ENCODE assay signal across 22 cellular contexts in genomic region chr9:88812938-88813670, GRCh38.
DNase-seq lines count a peak whose midpoint lies in the region; TF ChIP-seq lines count a peak whose summit lies in the region.
"Had no signal": no experiment of that assay in that cellular context is flagged by ENCODE, and none has a peak within 500 bp of the region (broad histone marks: within the 10 kb centered on the region; RNA-seq: fewer than 3 reads in every experiment).

No MANE protein-coding gene starts in this region.

- H2BK5ac ChIP-seq in mesenchymal stem cell (ENCODE audit: low read depth, low read length, poor library complexity, severe bottlenecking) = no peak overlapping the region

- H3K4me1 ChIP-seq in left ventricle myocardium inferior (peaks cover 42% of the 10 kb centered on the region), mesenchymal stem cell (ENCODE audit: control insufficient read depth, insufficient read depth, low read depth, low read length) (peaks cover 17% of the 10 kb centered on the region), esophagus squamous epithelium (peaks cover 0 to 8% (median 0%) of the 10 kb centered on the region in 3 donors)
- H3K4me1 ChIP-seq: Caco-2, Peyer's patch, SJCRH30 had no signal

- no peak overlapping the region for H3K23ac ChIP-seq in mesenchymal stem cell (ENCODE audit: low read length in 2 of 2)

- TF ChIP-seq CTCF in left ventricle myocardium inferior (IDR thresholded peaks at IDR 0.05; ENCODE audit: borderline replicate concordance) (no peak), coronary artery (IDR thresholded peaks at IDR 0.05) (no peak), MCF 10A (IDR thresholded peaks at IDR 0.05; ENCODE audit: unreplicated experiment) (no peak), esophagus squamous epithelium (IDR thresholded peaks at IDR 0.05) (no peak)

- H3K9me3 Mint-ChIP-seq in MCF 10A (ENCODE audit: unreplicated experiment) = no peaks in the 10 kb centered on the region

- H3K9me3 ChIP-seq in left ventricle myocardium inferior (replicated peaks) = no peaks in the 10 kb centered on the region
- no peaks in the 10 kb centered on the region for H3K9me3 ChIP-seq in mesenchymal stem cell (ENCODE audit: control insufficient read depth, low read length)
- H3K9me3 ChIP-seq in esophagus squamous epithelium = no peaks in the 10 kb centered on the region
- H3K9me3 ChIP-seq: Caco-2, Peyer's patch, SJCRH30 had no signal

- CTCF ChIA-PET in MCF 10A (lab: Yijun Ruan, JAX) = no interaction called here

- POLR2A ChIA-PET in MCF 10A (lab: Yijun Ruan, JAX) = no interaction called here

- H3K4me1 Mint-ChIP-seq in MCF 10A (ENCODE audit: insufficient read depth, unreplicated experiment) = peaks cover 9% of the 10 kb centered on the region
- H3K4me1 Mint-ChIP-seq: CD4-positive, alpha-beta memory T cell had no signal

- peak overlapping the region; percentile 41 to 89 for H2BK12ac ChIP-seq in mesenchymal stem cell (ENCODE audit: low read length in 2 of 2)

- H3K4me2 ChIP-seq in mesenchymal stem cell (ENCODE audit: low read length, poor library complexity, severe bottlenecking) = no peak overlapping the region
- H3K4me2 ChIP-seq: BLaER1 treated with 17β-estradiol and CSF1 and Interleukin-3, amounts not matched to agents 10 nM and 100 nM had no signal

- peak overlapping the region; percentile 66 for H2BK15ac ChIP-seq in mesenchymal stem cell (ENCODE audit: low read depth, poor library complexity, severe bottlenecking)

- no TSS peak for BruUV-seq in MCF 10A (replicated peaks; lab: Mats Ljungman, UMichigan)

- 93% methylated on average over 11 of the region's 11 CpGs for WGBS in mesenchymal stem cell
- WGBS in esophagus squamous epithelium, 2 donors = 60 to 77% methylated on average over 2 to 3 of the region's 11 CpGs

- H4K8ac ChIP-seq in mesenchymal stem cell (ENCODE audit: low read length) = peak overlapping the region; percentile 3

- H3K27ac ChIP-seq in left ventricle myocardium inferior (replicated peaks) (peak overlapping the region; percentile 84), coronary artery (peak overlapping the region in 1 of 2 donors; percentile 47), mesenchymal stem cell (ENCODE audit: low read length, poor library complexity, severe bottlenecking) (no peak overlapping the region), esophagus squamous epithelium (no peak overlapping the region)
- H3K27ac ChIP-seq: BLaER1 treated with 17β-estradiol and CSF1 and Interleukin-3, amounts not matched to agents 10 nM and 100 nM; Peyer's patch; SJCRH30 had no signal

- no peak for DNase-seq in left ventricle myocardium inferior
- DNase-seq in cardiac septum (ENCODE audit: low spot score) = no peak
- DNase-seq in coronary artery (ENCODE audit: low spot score) = peak; percentile 64
- DNase-seq in mesenchymal stem cell = no peak
- DNase-seq in MCF 10A (ENCODE audit: unreplicated experiment) = no peak
- no peak for DNase-seq in esophagus squamous epithelium (lab: John Stamatoyannopoulos, UW)
- DNase-seq in SW480 (ENCODE audit: low spot score) = no peak
- DNase-seq in DMS153 treated with DMSO at 0.1 percent for 48 hours (lab: John Stamatoyannopoulos, UW; ENCODE audit: unreplicated experiment) = no peak
- DNase-seq: 8988T; Caco-2; CD4-positive, alpha-beta memory T cell; DMS 273 treated with DMSO at 0.1 percent for 48 hours; DND-41; MV-4-11; NCI-H1105 treated with DMSO at 0.1 percent for 48 hours; NCI-H2029 treated with DMSO at 0.1 percent for 48 hours; NCI-H345; NCI-H524; NCI-H82; Peyer's patch; SJCRH30 had no signal

- H2AK5ac ChIP-seq in mesenchymal stem cell (ENCODE audit: low read length, severe bottlenecking) = no peak overlapping the region

- intact Hi-C loops in left ventricle myocardium inferior (cut with micrococcal nuclease) (no loop called here), cardiac septum (cut with DNase I) (loop anchor here (5.0 to 10.0 kb wide), 2 partner anchors 59 to 142 kb away; no protein-coding TSS in a partner anchor), MCF 10A (cut with micrococcal nuclease) (no loop called here), esophagus squamous epithelium (cut with DNase I) (no loop called here)

- no peak overlapping the region for H3K27ac Mint-ChIP-seq in MCF 10A (ENCODE audit: low read depth, unreplicated experiment)
- H3K27ac Mint-ChIP-seq: CD4-positive, alpha-beta memory T cell had no signal

- peak overlapping the region; percentile 58 to 68 for H3K18ac ChIP-seq in mesenchymal stem cell (ENCODE audit: low read depth in 1 of 2, low read length in 2 of 2)

- H3K27me3 Mint-ChIP-seq in MCF 10A (ENCODE audit: insufficient read depth, unreplicated experiment) = no peaks in the 10 kb centered on the region

- H3K9ac ChIP-seq in mesenchymal stem cell (ENCODE audit: low read length) = no peak overlapping the region
- H3K9ac ChIP-seq: BLaER1 treated with 17β-estradiol and CSF1 and Interleukin-3, amounts not matched to agents 10 nM and 100 nM had no signal

- H3K27me3 ChIP-seq in left ventricle myocardium inferior (ENCODE audit: low read depth) (peaks cover 7% of the 10 kb centered on the region), mesenchymal stem cell (ENCODE audit: control insufficient read depth in 1 of 2, insufficient read depth in 1 of 2, low read length in 2 of 2) (no peaks in the 10 kb centered on the region), esophagus squamous epithelium (peaks cover 0 to 60% (median 0%) of the 10 kb centered on the region in 4 donors)
- H3K27me3 ChIP-seq: Peyer's patch, SJCRH30 had no signal

- H3K79me1 ChIP-seq in mesenchymal stem cell (replicated peaks; ENCODE audit: low read length, poor library complexity, severe bottlenecking) = no peaks in the 10 kb centered on the region

- peak overlapping the region; percentile 55 for H4K91ac ChIP-seq in mesenchymal stem cell (ENCODE audit: low read length)

- H3K36me3 Mint-ChIP-seq in MCF 10A (ENCODE audit: insufficient read depth, unreplicated experiment) = peaks cover 6% of the 10 kb centered on the region
- H3K36me3 Mint-ChIP-seq: CD4-positive, alpha-beta memory T cell had no signal

- no peak overlapping the region for H3K4me3 ChIP-seq in left ventricle myocardium inferior
- no peak overlapping the region for H3K4me3 ChIP-seq in coronary artery
- H3K4me3 ChIP-seq in mesenchymal stem cell (ENCODE audit: insufficient read depth in 1 of 2, low read depth in 1 of 2, low read length in 2 of 2) = no peak overlapping the region
- no peak overlapping the region for H3K4me3 ChIP-seq in esophagus squamous epithelium
- H3K4me3 ChIP-seq: BLaER1 treated with 17β-estradiol and CSF1 and Interleukin-3, amounts not matched to agents 10 nM and 100 nM; Peyer's patch; SJCRH30 had no signal

- no peak overlapping the region for H2AFZ ChIP-seq in mesenchymal stem cell (ENCODE audit: low read depth, low read length)

- H3K4ac ChIP-seq in mesenchymal stem cell (ENCODE audit: low read depth in 1 of 2, low read length in 2 of 2) = peak overlapping the region; percentile 5 to 26

- H3K14ac ChIP-seq in mesenchymal stem cell (ENCODE audit: low read length in 2 of 2) = peak overlapping the region in 1 of 2 experiments; percentile 35

- no peak for TF ChIP-seq POLR2A in esophagus squamous epithelium (IDR thresholded peaks at IDR 0.05)

- H2BK120ac ChIP-seq in mesenchymal stem cell (ENCODE audit: low read depth, low read length) = peak overlapping the region; percentile 44

- no peak overlapping the region for H3K4me3 Mint-ChIP-seq in MCF 10A (ENCODE audit: unreplicated experiment)
- H3K4me3 Mint-ChIP-seq: CD4-positive, alpha-beta memory T cell had no signal

- H3K36me3 ChIP-seq in left ventricle myocardium inferior = no peaks in the 10 kb centered on the region
- H3K36me3 ChIP-seq in mesenchymal stem cell (ENCODE audit: control insufficient read depth in 1 of 2, insufficient read depth in 2 of 2, low read depth in 1 of 2, low read length in 2 of 2) = no peaks in the 10 kb centered on the region
- no peaks in the 10 kb centered on the region for H3K36me3 ChIP-seq in esophagus squamous epithelium
- H3K36me3 ChIP-seq: BLaER1 treated with 17β-estradiol and CSF1 and Interleukin-3, amounts not matched to agents 10 nM and 100 nM; Peyer's patch; SJCRH30 had no signal
